23 cellular contexts compared by ENCODE assay signal in the genomic region with DNA sequence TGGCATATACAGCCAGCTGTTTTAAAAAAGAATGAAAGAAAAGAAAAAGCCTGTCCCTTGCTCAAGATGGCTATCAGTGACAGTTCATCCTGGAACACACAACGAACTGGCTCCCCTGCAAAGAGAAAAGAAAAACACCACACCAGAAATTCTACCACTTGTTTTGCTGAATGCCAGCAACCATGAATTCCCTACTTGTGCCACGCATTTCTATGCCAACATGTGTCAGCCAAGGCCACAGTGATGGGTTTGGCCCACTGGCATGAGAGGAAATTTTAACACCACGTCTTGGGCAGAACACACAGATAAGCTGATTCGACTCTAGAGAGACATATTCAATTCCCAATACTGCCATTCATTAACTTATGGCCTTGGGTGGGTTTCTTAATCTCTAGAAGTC.
DNase-seq lines count a peak whose midpoint lies in the region; ATAC-seq, FAIRE-seq and TF ChIP-seq lines count a peak whose summit lies in the region.
"Had no signal": no experiment of that assay in that cellular context is flagged by ENCODE, and none has a peak within 500 bp of the region (broad histone marks: within the 10 kb centered on the region; RNA-seq: fewer than 3 reads in every experiment).

No MANE protein-coding gene starts in this region.

- H3K4me1 ChIP-seq in keratinocyte (ENCODE audit: control insufficient read depth, extremely low read depth, insufficient read depth, low read length) (peaks cover 12% of the 10 kb centered on the region), skeletal muscle tissue (ENCODE audit: control insufficient read depth in 3 of 3, insufficient read depth in 3 of 3, low read length in 3 of 3) (peaks cover 57 to 78% (median 73%) of the 10 kb centered on the region in 3 donors), suprapubic skin (peaks cover 84% of the 10 kb centered on the region)

- H3K27me3 ChIP-seq in keratinocyte (ENCODE audit: control insufficient read depth, extremely low read depth, insufficient read depth, low read length) (no peaks in the 10 kb centered on the region), skeletal muscle tissue (ENCODE audit: control insufficient read depth in 3 of 3, insufficient read depth in 3 of 3, low read length in 3 of 3) (no peaks in the 10 kb centered on the region), suprapubic skin (no peaks in the 10 kb centered on the region)

- H3K27ac Mint-ChIP-seq in activated CD4-positive, alpha-beta T cell treated with anti-CD3 and anti-CD28 coated beads, Interleukin-2, amount 10 ng/mL, durations not matched to agents 24 days and 14 days, result peak overlapping the region; percentile 64
- H3K27ac Mint-ChIP-seq in activated CD4-positive, alpha-beta T cell treated with anti-CD3 and anti-CD28 coated beads, Interleukin-2, amount 10 ng/mL, durations not matched to agents 7 days and 5 days, result no peak overlapping the region
- peak overlapping the region; percentile 66 for H3K27ac Mint-ChIP-seq in activated CD8-positive, alpha-beta T cell treated with anti-CD3 and anti-CD28 coated beads, Interleukin-2, amount 10 ng/mL, durations not matched to agents 7 days and 5 days
- H3K27ac Mint-ChIP-seq: activated naive CD4-positive, alpha-beta T cell treated with anti-CD3 and anti-CD28 coated beads for 36 hours had no signal

- no peak overlapping the region for H3K4me3 ChIP-seq in keratinocyte (ENCODE audit: control insufficient read depth in 2 of 3, extremely low read depth in 1 of 3, insufficient read depth in 2 of 3, low read depth in 1 of 3, low read length in 3 of 3)
- H3K4me3 ChIP-seq in skeletal muscle tissue (ENCODE audit: low read length in 3 of 3), result no peak overlapping the region
- no peak overlapping the region for H3K4me3 ChIP-seq in suprapubic skin
- H3K4me3 ChIP-seq: mucosa of descending colon had no signal

- H3K79me2 ChIP-seq in keratinocyte (ENCODE audit: control insufficient read depth, insufficient read depth, low read length), result peaks cover 85% of the 10 kb centered on the region

- H3K4me2 ChIP-seq in keratinocyte (ENCODE audit: control insufficient read depth, extremely low read depth, insufficient read depth, low read depth, low read length), result no peak overlapping the region

- FAIRE-seq in keratinocyte (lab: Jason Lieb, UNC), result peak; percentile 34
- FAIRE-seq: GM19239, HTR-8/SVneo, urothelium cell line had no signal

- H3K36me3 Mint-ChIP-seq in activated CD4-positive, alpha-beta T cell treated with anti-CD3 and anti-CD28 coated beads, Interleukin-2, amount 10 ng/mL, durations not matched to agents 24 days and 14 days (ENCODE audit: low read depth), result peaks cover 28% of the 10 kb centered on the region
- peaks cover 32% of the 10 kb centered on the region for H3K36me3 Mint-ChIP-seq in activated CD4-positive, alpha-beta T cell treated with anti-CD3 and anti-CD28 coated beads, Interleukin-2, amount 10 ng/mL, durations not matched to agents 7 days and 5 days (ENCODE audit: low read depth)
- H3K36me3 Mint-ChIP-seq in activated CD8-positive, alpha-beta T cell treated with anti-CD3 and anti-CD28 coated beads, Interleukin-2, amount 10 ng/mL, durations not matched to agents 7 days and 5 days (ENCODE audit: low read depth), result peaks cover 37% of the 10 kb centered on the region

- H3K9me3 Mint-ChIP-seq in activated CD4-positive, alpha-beta T cell treated with anti-CD3 and anti-CD28 coated beads, Interleukin-2, amount 10 ng/mL, durations not matched to agents 24 days and 14 days, result no peaks in the 10 kb centered on the region
- no peaks in the 10 kb centered on the region for H3K9me3 Mint-ChIP-seq in activated CD4-positive, alpha-beta T cell treated with anti-CD3 and anti-CD28 coated beads, Interleukin-2, amount 10 ng/mL, durations not matched to agents 7 days and 5 days
- H3K9me3 Mint-ChIP-seq in activated CD8-positive, alpha-beta T cell treated with anti-CD3 and anti-CD28 coated beads, Interleukin-2, amount 10 ng/mL, durations not matched to agents 7 days and 5 days (ENCODE audit: insufficient read depth), result no peaks in the 10 kb centered on the region
- H3K9me3 Mint-ChIP-seq: activated naive CD4-positive, alpha-beta T cell treated with anti-CD3 and anti-CD28 coated beads for 36 hours had no signal

- TF ChIP-seq EP300 in suprapubic skin (IDR thresholded peaks at IDR 0.05), result no peak

- no peak for ATAC-seq in activated CD8-positive, alpha-beta T cell treated with anti-CD3 and anti-CD28 coated beads, Interleukin-2, amount 10 ng/mL, durations not matched to agents 7 days and 5 days

- peaks cover 19% of the 10 kb centered on the region for H4K20me1 ChIP-seq in keratinocyte (ENCODE audit: control insufficient read depth, extremely low read depth, insufficient read depth, low read length)

- TF ChIP-seq CTCF in keratinocyte (optimal IDR thresholded peaks at IDR 0.05 in 1 of 3, IDR thresholded peaks at IDR 0.05 in 1 of 3, conservative IDR thresholded peaks at IDR 0.05 in 1 of 3; ENCODE audit: extremely low read depth in 1 of 3, insufficient read depth in 2 of 3, low read length in 3 of 3) (no peak), suprapubic skin (IDR thresholded peaks at IDR 0.05) (no peak)

- CTCF ChIA-PET in activated CD4-positive, alpha-beta T cell treated with anti-CD3 and anti-CD28 coated beads, Interleukin-2, amount 10 ng/mL, durations not matched to agents 7 days and 5 days (lab: Charles Lee), result interaction anchor here (1.6 kb wide), 1 partner anchor 19 kb away, joined by 3 read pairs; no protein-coding TSS in a partner anchor
- CTCF ChIA-PET in activated CD8-positive, alpha-beta T cell treated with anti-CD3 and anti-CD28 coated beads, Interleukin-2, amount 10 ng/mL, durations not matched to agents 7 days and 5 days (lab: Charles Lee), result interaction anchor here (1.0 to 1.9 kb wide), 2 partner anchors 28 to 30 kb away, joined by 3 to 5 read pairs; no protein-coding TSS in a partner anchor

- peaks cover 9% of the 10 kb centered on the region for H3K9me1 ChIP-seq in keratinocyte (ENCODE audit: control insufficient read depth, extremely low read depth, insufficient read depth, low read length)

- dilution Hi-C loops in keratinocyte (cut with MboI; ENCODE audit: extremely low pct_ligation_motif_present, low sequenced_read_pairs), result no loop called here

- H3K4me3 Mint-ChIP-seq in activated CD4-positive, alpha-beta T cell treated with anti-CD3 and anti-CD28 coated beads, Interleukin-2, amount 10 ng/mL, durations not matched to agents 24 days and 14 days, result no peak overlapping the region
- no peak overlapping the region for H3K4me3 Mint-ChIP-seq in activated CD4-positive, alpha-beta T cell treated with anti-CD3 and anti-CD28 coated beads, Interleukin-2, amount 10 ng/mL, durations not matched to agents 7 days and 5 days
- no peak overlapping the region for H3K4me3 Mint-ChIP-seq in activated CD8-positive, alpha-beta T cell treated with anti-CD3 and anti-CD28 coated beads, Interleukin-2, amount 10 ng/mL, durations not matched to agents 7 days and 5 days
- H3K4me3 Mint-ChIP-seq: activated naive CD4-positive, alpha-beta T cell treated with anti-CD3 and anti-CD28 coated beads for 36 hours had no signal

- 33% methylated on average over 4 of the region's 4 CpGs for WGBS in suprapubic skin

- H3K36me3 ChIP-seq in keratinocyte (ENCODE audit: control insufficient read depth in 2 of 2, extremely low read depth in 1 of 2, insufficient read depth in 2 of 2, low read length in 2 of 2), result peaks cover 5 to 18% of the 10 kb centered on the region in 2 experiments
- H3K36me3 ChIP-seq in skeletal muscle tissue (ENCODE audit: control insufficient read depth in 3 of 3, insufficient read depth in 3 of 3, low read length in 3 of 3), result peaks cover 0 to 13% (median 8%) of the 10 kb centered on the region in 3 donors
- peaks cover 14% of the 10 kb centered on the region for H3K36me3 ChIP-seq in suprapubic skin

- no peak for DNase-seq in activated CD4-positive, alpha-beta T cell treated with anti-CD3 and anti-CD28 coated beads, Interleukin-2, amount 10 ng/mL, durations not matched to agents 24 days and 14 days
- no peak for DNase-seq in activated CD4-positive, alpha-beta T cell treated with anti-CD3 and anti-CD28 coated beads, Interleukin-2, amount 10 ng/mL, durations not matched to agents 7 days and 5 days
- DNase-seq in activated CD8-positive, alpha-beta T cell treated with anti-CD3 and anti-CD28 coated beads, Interleukin-2, amount 10 ng/mL, durations not matched to agents 7 days and 5 days, result no peak
- DNase-seq in keratinocyte (ENCODE audit: low read depth, low spot score) (no peak), CD1c-positive myeloid dendritic cell (ENCODE audit: extremely low spot score) (no peak), suprapubic skin (ENCODE audit: low spot score in 2 of 2) (no peak), NCI-H1092 treated with DMSO at 0.1 percent for 48 hours (lab: John Stamatoyannopoulos, UW) (no peak)
- DNase-seq: 8988T; activated CD4-positive, alpha-beta T cell treated with anti-CD3 and anti-CD28 coated beads, Interleukin-2, amount 50 U/mL, for 48 hours; activated naive CD4-positive, alpha-beta T cell treated with anti-CD3 and anti-CD28 coated beads for 36 hours; cerebellar nuclear complex; COR-L47; GF-D8; glutamatergic neuron; islet precursor cell; mucosa of descending colon; NCI-H82; stimulated activated CD4-positive, alpha-beta T cell treated with anti-CD3 and anti-CD28 coated beads, Interleukin-2, amount 100 ng/mL, for 24 hours; stimulated activated CD8-positive, alpha-beta memory T cell treated with anti-CD3 and anti-CD28 coated beads, Interleukin-4, amount 100 ng/mL, for 48 hours had no signal

- no peaks in the 10 kb centered on the region for H3K9me3 ChIP-seq in keratinocyte (ENCODE audit: control insufficient read depth, low read depth, low read length)
- H3K9me3 ChIP-seq in skeletal muscle tissue (ENCODE audit: control insufficient read depth in 3 of 3, low read length in 3 of 3), result no peaks in the 10 kb centered on the region
- H3K9me3 ChIP-seq in suprapubic skin, result no peaks in the 10 kb centered on the region
- H3K9me3 ChIP-seq: mucosa of descending colon had no signal

- no peak for TF ChIP-seq POLR2A in suprapubic skin (IDR thresholded peaks at IDR 0.05)

- intact Hi-C loops in activated CD4-positive, alpha-beta T cell treated with anti-CD3 and anti-CD28 coated beads, Interleukin-2, amount 10 ng/mL, durations not matched to agents 24 days and 14 days (cut with micrococcal nuclease), result no loop called here

- no peak overlapping the region for H2AFZ ChIP-seq in keratinocyte (ENCODE audit: control insufficient read depth, low read length)

- H3K4me1 Mint-ChIP-seq in activated CD4-positive, alpha-beta T cell treated with anti-CD3 and anti-CD28 coated beads, Interleukin-2, amount 10 ng/mL, durations not matched to agents 24 days and 14 days, result peaks cover 34% of the 10 kb centered on the region
- peaks cover 41% of the 10 kb centered on the region for H3K4me1 Mint-ChIP-seq in activated CD4-positive, alpha-beta T cell treated with anti-CD3 and anti-CD28 coated beads, Interleukin-2, amount 10 ng/mL, durations not matched to agents 7 days and 5 days
- H3K4me1 Mint-ChIP-seq in activated CD8-positive, alpha-beta T cell treated with anti-CD3 and anti-CD28 coated beads, Interleukin-2, amount 10 ng/mL, durations not matched to agents 7 days and 5 days (ENCODE audit: low read depth), result peaks cover 40% of the 10 kb centered on the region

- H3K27ac ChIP-seq in keratinocyte (ENCODE audit: control insufficient read depth, insufficient read depth, low read length), result no peak overlapping the region
- H3K27ac ChIP-seq in skeletal muscle tissue (ENCODE audit: low read depth, low read length), result peak overlapping the region; percentile 10
- H3K27ac ChIP-seq in suprapubic skin, result no peak overlapping the region

- H3K9ac ChIP-seq in keratinocyte (ENCODE audit: control insufficient read depth, extremely low read depth, insufficient read depth, low read length) (no peak overlapping the region), skeletal muscle tissue (ENCODE audit: low read depth in 1 of 3, low read length in 3 of 3) (peak overlapping the region in 1 of 3 donors; percentile 34)

- POLR2A ChIA-PET in activated CD4-positive, alpha-beta T cell treated with anti-CD3 and anti-CD28 coated beads, Interleukin-2, amount 10 ng/mL, durations not matched to agents 7 days and 5 days (lab: Charles Lee), result no interaction called here
- POLR2A ChIA-PET in activated CD8-positive, alpha-beta T cell treated with anti-CD3 and anti-CD28 coated beads, Interleukin-2, amount 10 ng/mL, durations not matched to agents 7 days and 5 days (lab: Charles Lee), result no interaction called here

- no peaks in the 10 kb centered on the region for H3K27me3 Mint-ChIP-seq in activated CD4-positive, alpha-beta T cell treated with anti-CD3 and anti-CD28 coated beads, Interleukin-2, amount 10 ng/mL, durations not matched to agents 24 days and 14 days
- H3K27me3 Mint-ChIP-seq in activated CD4-positive, alpha-beta T cell treated with anti-CD3 and anti-CD28 coated beads, Interleukin-2, amount 10 ng/mL, durations not matched to agents 7 days and 5 days, result no peaks in the 10 kb centered on the region
- H3K27me3 Mint-ChIP-seq in activated CD8-positive, alpha-beta T cell treated with anti-CD3 and anti-CD28 coated beads, Interleukin-2, amount 10 ng/mL, durations not matched to agents 7 days and 5 days (ENCODE audit: low read depth), result no peaks in the 10 kb centered on the region
